8 cellular contexts compared by ENCODE assay signal in genomic region chr20:5056801-5057599, GRCh38.
DNase-seq lines count a peak whose midpoint lies in the region; ATAC-seq and TF ChIP-seq lines count a peak whose summit lies in the region.

No MANE protein-coding gene starts in this region.

- ATAC-seq in GM19351 (IDR thresholded peaks at IDR 0.05; ENCODE audit: unreplicated experiment), result peak; percentile 76

- DNase-seq in OCI-M1 (lab: John Stamatoyannopoulos, UW), result peak; percentile 95
- peak; percentile 72 for DNase-seq in activated T-cell treated with anti-CD3 and anti-CD28 coated beads for 4 hours
- DNase-seq in foreskin melanocyte, result peak; percentile 100
- DNase-seq in stimulated activated CD4-positive, alpha-beta T cell treated with anti-CD3 and anti-CD28 coated beads, Interleukin-12 subunit alpha, Interleukin-12 subunit beta, amount 100 ng/mL, for 24 hours (ENCODE audit: low read depth in 2 of 2), result peak; percentile 48 to 54
- DNase-seq in NCI-H2196 (lab: John Stamatoyannopoulos, UW; ENCODE audit: unreplicated experiment), result no peak
- no peak for DNase-seq in NCI-H146 treated with DMSO at 0.1 percent for 48 hours (lab: John Stamatoyannopoulos, UW; ENCODE audit: unreplicated experiment)

- H3K27ac ChIP-seq in 22Rv1, result no peak overlapping the region

- peak; percentile 74 for TF ChIP-seq CTCF in 22Rv1 (IDR thresholded peaks at IDR 0.05)

Comparison
In these comparisons a context has a peak if more than half of its experiments do, and no peak if none do; other contexts are left out.
1. DNase-seq: peak in OCI-M1 (single experiment), activated T-cell treated with anti-CD3 and anti-CD28 coated beads for 4 hours (single experiment), foreskin melanocyte (single experiment) and stimulated activated CD4-positive, alpha-beta T cell treated with anti-CD3 and anti-CD28 coated beads, Interleukin-12 subunit alpha, Interleukin-12 subunit beta, amount 100 ng/mL, for 24 hours (2 of 2); none in NCI-H2196 (single experiment) and NCI-H146 treated with DMSO at 0.1 percent for 48 hours (single experiment).